In genomic region chr17:12794919-12795517, GRCh38 we compare ENCODE assay signal across 25 cellular contexts.
"Had no signal": no experiment of that assay in that cellular context is flagged by ENCODE, and none has a peak within 500 bp of the region (broad histone marks: within the 10 kb centered on the region; RNA-seq: fewer than 3 reads in every experiment).

No MANE protein-coding gene starts in this region.

- ATAC-seq: left colon; left ventricle myocardium superior; lower lobe of right lung; natural killer cell; right lobe of liver; stimulated activated naive CD8-positive, alpha-beta T cell treated with anti-CD3 and anti-CD28 coated beads, Interleukin-15, amount 100 ng/mL, for 72 hours; upper lobe of right lung had no signal

- H3K9me3 ChIP-seq: esophagus squamous epithelium, lower lobe of right lung, right lobe of liver, suprapubic skin, transverse colon, uterus had no signal

- H3K4me1 ChIP-seq: lower lobe of right lung, right lobe of liver, upper lobe of right lung, uterus had no signal

- H3K36me3 ChIP-seq: esophagus squamous epithelium, heart right ventricle, lower lobe of right lung, right lobe of liver, suprapubic skin, transverse colon, upper lobe of right lung, uterus had no signal

- H3K27me3 ChIP-seq: right lobe of liver, transverse colon, uterus had no signal

- H3K27ac ChIP-seq: dorsolateral prefrontal cortex, esophagus squamous epithelium, lower lobe of right lung, parathyroid adenoma, right lobe of liver, suprapubic skin, transverse colon, upper lobe of right lung, uterus had no signal

- DNase-seq: dorsolateral prefrontal cortex; effector memory CD4-positive, alpha-beta T cell; esophagus squamous epithelium; foreskin melanocyte; glutamatergic neuron; heart right ventricle; hypothalamus; immature natural killer cell; islet precursor cell; kidney glomerular epithelial cell; left colon; left ventricle myocardium superior; lower lobe of right lung; natural killer cell; right lobe of liver; small intestine; stimulated activated CD4-positive, alpha-beta T cell treated with anti-CD3 and anti-CD28 coated beads, Interleukin-15, amount 100 ng/mL, for 24 hours; stimulated activated CD4-positive, alpha-beta T cell treated with anti-CD3 and anti-CD28 coated beads, Interleukin-2, amount 100 ng/mL, for 48 hours; stimulated activated naive CD4-positive, alpha-beta T cell; stimulated activated naive CD8-positive, alpha-beta T cell treated with anti-CD3 and anti-CD28 coated beads, Interleukin-15, amount 100 ng/mL, for 72 hours; transverse colon; upper lobe of right lung; uterus had no signal

- H3K4me3 ChIP-seq: dorsolateral prefrontal cortex, esophagus squamous epithelium, heart right ventricle, lower lobe of right lung, right lobe of liver, suprapubic skin, transverse colon, upper lobe of right lung, uterus had no signal
